10 cellular contexts compared by ENCODE assay signal in the genomic region with DNA sequence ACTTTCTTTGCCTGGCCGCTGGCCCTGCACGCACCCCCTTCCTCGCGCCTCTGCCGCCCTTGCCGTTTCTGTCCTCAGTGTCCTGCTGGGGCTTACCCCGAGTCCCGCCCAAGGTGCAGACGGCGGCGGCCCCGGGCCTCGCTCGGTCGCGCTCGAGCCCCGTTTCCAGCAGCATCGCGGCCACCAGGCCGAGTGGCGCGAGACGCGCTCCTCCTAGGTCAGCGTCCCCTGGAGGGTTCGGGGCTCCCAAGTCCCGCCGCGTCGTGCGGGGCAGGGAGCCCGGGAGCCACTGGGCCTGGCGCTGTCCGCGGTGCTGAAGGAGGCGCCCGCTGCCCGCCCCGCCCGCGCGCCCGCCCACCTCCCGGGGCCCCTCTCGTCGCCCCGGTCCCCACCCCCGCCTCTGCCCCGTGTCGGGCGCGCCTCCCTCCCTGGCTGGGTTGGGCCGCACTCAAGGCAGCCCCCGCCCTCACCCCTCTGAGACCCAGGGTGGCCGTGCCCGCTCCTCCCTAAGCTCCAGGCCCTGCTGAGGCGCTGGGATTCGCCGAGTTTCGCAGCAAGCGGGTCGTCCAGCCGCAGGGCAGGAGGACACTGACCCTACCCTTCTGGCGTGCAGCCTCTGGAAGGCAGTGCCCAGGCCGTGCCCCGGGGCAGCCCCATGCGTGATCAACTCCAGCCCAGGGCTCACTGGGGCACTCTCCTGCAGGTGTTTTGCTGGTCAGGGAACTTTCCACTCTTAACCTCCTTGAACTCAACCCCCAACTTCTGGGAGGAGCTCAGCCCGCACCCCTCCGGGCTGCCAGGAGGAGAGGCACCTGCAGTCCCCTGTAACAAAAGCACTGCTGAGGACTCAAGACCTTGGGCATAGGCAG. TPM values are rescaled to one million over a fixed set of nuclear protein-coding genes. Genes with fewer than 3 reads are reported as not detected.
DNase-seq lines count a peak whose midpoint lies in the region; ATAC-seq and TF ChIP-seq lines count a peak whose summit lies in the region.
"Had no signal": no experiment of that assay in that cellular context is flagged by ENCODE, and none has a peak within 500 bp of the region (broad histone marks: within the 10 kb centered on the region; RNA-seq: fewer than 3 reads in every experiment).

TSS of gene LHX3 (minus strand) at position 291 of the 869 bp plus-strand sequence. CDS start at position 175, 116 bp downstream.

- H3K27me3 Mint-ChIP-seq in IgD-negative memory B cell: peaks cover 30% of the 10 kb centered on the region
- peaks cover 45% of the 10 kb centered on the region for H3K27me3 Mint-ChIP-seq in endodermal cell (ENCODE audit: insufficient read depth)
- H3K27me3 Mint-ChIP-seq in naive thymus-derived CD8-positive, alpha-beta T cell: peaks cover 3 to 42% (median 13%) of the 10 kb centered on the region in 5 donors

- H3K4me3 Mint-ChIP-seq in IgD-negative memory B cell (peak within 1 kb of the TSS in 3 of 4 donors; percentile 32 to 51 (median 42)), endodermal cell (no peak within 1 kb of the TSS)
- H3K4me3 Mint-ChIP-seq in naive thymus-derived CD8-positive, alpha-beta T cell: no peak within 1 kb of the TSS

- H3K36me3 Mint-ChIP-seq in IgD-negative memory B cell (no peaks in the 10 kb centered on the region), endodermal cell (ENCODE audit: low read depth) (peaks cover 3% of the 10 kb centered on the region)
- peaks cover 0 to 30% (median 14%) of the 10 kb centered on the region in 3 donors for H3K36me3 Mint-ChIP-seq in naive thymus-derived CD8-positive, alpha-beta T cell

- H3K4me1 Mint-ChIP-seq in IgD-negative memory B cell (peaks cover 2 to 12% (median 3%) of the 10 kb centered on the region in 3 donors), endodermal cell (no peaks in the 10 kb centered on the region)
- H3K4me1 Mint-ChIP-seq in naive thymus-derived CD8-positive, alpha-beta T cell: peaks cover 0 to 2% (median under 1%) of the 10 kb centered on the region in 4 donors

- POLR2A ChIA-PET in naive thymus-derived CD8-positive, alpha-beta T cell (lab: Charles Lee): no interaction called here

- no peak within 1 kb of the TSS for H3K27ac ChIP-seq in endodermal cell (ENCODE audit: low read depth, low read length)

- H3K36me3 ChIP-seq in endodermal cell (ENCODE audit: control insufficient read depth, insufficient read depth, low read length): no peaks in the 10 kb centered on the region

- no peak for TF ChIP-seq CTCF in endodermal cell (conservative IDR thresholded peaks at IDR 0.05)

- DNase-seq in ELR (ENCODE audit: low read depth) (peak; percentile 31), endodermal cell (peak; percentile 86)
- peak in 7 of 10 donors; percentile 16 to 59 (median 29) for DNase-seq in naive thymus-derived CD8-positive, alpha-beta T cell
- DNase-seq: activated CD8-positive, alpha-beta memory T cell treated with anti-CD3 and anti-CD28 coated beads, Interleukin-2, amount 50 U/mL, for 4 hours; HCEC 1CT; midbrain had no signal

- H3K9ac ChIP-seq in endodermal cell (ENCODE audit: extremely low read depth, low read length, poor library complexity, severe bottlenecking): no peak within 1 kb of the TSS

- H3K4me3 ChIP-seq in endodermal cell (ENCODE audit: low read length): no peak within 1 kb of the TSS

- H3K27ac Mint-ChIP-seq in IgD-negative memory B cell (peak within 1 kb of the TSS; percentile 39 to 73 (median 63)), endodermal cell (no peak within 1 kb of the TSS)
- H3K27ac Mint-ChIP-seq in naive thymus-derived CD8-positive, alpha-beta T cell: peak within 1 kb of the TSS in 1 of 10 donors; percentile 44

- H3K9me3 ChIP-seq in endodermal cell (ENCODE audit: control insufficient read depth, low read length): no peaks in the 10 kb centered on the region

- H3K4me1 ChIP-seq in endodermal cell (ENCODE audit: control insufficient read depth, insufficient read depth, low read length): no peaks in the 10 kb centered on the region

- H3K9me3 Mint-ChIP-seq in IgD-negative memory B cell (no peaks in the 10 kb centered on the region), endodermal cell (no peaks in the 10 kb centered on the region)
- no peaks in the 10 kb centered on the region for H3K9me3 Mint-ChIP-seq in naive thymus-derived CD8-positive, alpha-beta T cell

- peaks cover 59% of the 10 kb centered on the region for H3K27me3 ChIP-seq in endodermal cell (ENCODE audit: control insufficient read depth, insufficient read depth, low read length, poor library complexity, severe bottlenecking)

- WGBS in endodermal cell (ENCODE audit: insufficient coverage in 1 of 2, insufficient read length in 1 of 2), 2 experiments: 12 to 19% methylated on average over 23 to 70 of the region's 70 CpGs

- peak; percentile 47 to 75 for ATAC-seq in naive thymus-derived CD8-positive, alpha-beta T cell
- ATAC-seq in HG02852 (IDR thresholded peaks at IDR 0.05; ENCODE audit: unreplicated experiment) (no peak), GM18858 (IDR thresholded peaks at IDR 0.05; ENCODE audit: unreplicated experiment) (no peak), HG03280 (IDR thresholded peaks at IDR 0.05; ENCODE audit: unreplicated experiment) (no peak)

RNA-seq across cellular contexts. Expression of gene LHX3, which starts in this region (rescaled TPM):
- not detected for polyA plus RNA-seq in IgD-negative memory B cell
- not detected for total RNA-seq in endodermal cell
- polyA plus RNA-seq in endodermal cell (2013, experiment 1 of 2): 0.11 TPM
- not detected for polyA plus RNA-seq in endodermal cell (2013, experiment 2 of 2)
- not detected for total RNA-seq in naive thymus-derived CD8-positive, alpha-beta T cell
- not detected for polyA plus RNA-seq in naive thymus-derived CD8-positive, alpha-beta T cell

Comparison
In these comparisons a context has a peak if more than half of its experiments do, and no peak if none do; other contexts are left out.
1. Peak in DNase-seq in endodermal cell; RNA of the gene not detected or under 1 TPM.
2. Peak in DNase-seq and ATAC-seq in naive thymus-derived CD8-positive, alpha-beta T cell; RNA of the gene not detected or under 1 TPM.
3. DNase-seq: peak in every context shown above with its lines; median percentile 86 in endodermal cell; 31 in ELR; 29 in naive thymus-derived CD8-positive, alpha-beta T cell.
4. H3K4me3 Mint-ChIP-seq: peak in IgD-negative memory B cell (3 of 4); none in endodermal cell (single experiment) and naive thymus-derived CD8-positive, alpha-beta T cell (0 of 10).